1 cellular context compared by ENCODE assay signal in genomic region chr1:53220171-53220961, GRCh38.
TF ChIP-seq lines count a peak whose summit lies in the region.

Gene CZIB, minus strand, starts transcription at chr1:53220634. Its CDS starts 59 bp downstream, at chr1:53220575.

TF ChIP-seq in GM12878, 131 proteins besides CTCF, POLR2A, EP300 and RAD21 (continued from another document and continues in another):
- TF ChIP-seq ASH2L (IDR thresholded peaks at IDR 0.05; ENCODE audit: borderline replicate concordance, low read depth) (no peak), SKIL (IDR thresholded peaks at IDR 0.05; ENCODE audit: low read depth, poor library complexity, severe bottlenecking) (no peak), MAX (IDR thresholded peaks at IDR 0.05; ENCODE audit: low read depth, low read length) (peak; percentile 63; the same call in 1 of the 2 replicates), KLF5 (IDR thresholded peaks at IDR 0.05; ENCODE audit: partially characterized antibody) (no peak), YBX1 (IDR thresholded peaks at IDR 0.05) (no peak), REST (IDR thresholded peaks at IDR 0.05; ENCODE audit: low read depth, low read length) (0 out of 2 replicates have a peak, but pooled peaks have one; percentile 27), IRF4 (IDR thresholded peaks at IDR 0.05; ENCODE audit: low read depth, low read length) (peak; percentile 65; the same call in 1 of the 2 replicates), PBX3 (IDR thresholded peaks at IDR 0.05; ENCODE audit: insufficient replicate concordance, low read depth, low read length) (no peak), NFYA (IDR thresholded peaks at IDR 0.05; ENCODE audit: borderline replicate concordance, low read depth, low read length) (no peak), IRF5 (IDR thresholded peaks at IDR 0.05; ENCODE audit: borderline replicate concordance) (no peak), MTA3 (IDR thresholded peaks at IDR 0.05; ENCODE audit: borderline replicate concordance, low read length) (no peak), ATF3 (IDR thresholded peaks at IDR 0.05; ENCODE audit: borderline replicate concordance, extremely low read depth, low read depth, low read length) (peak; percentile 50; the same call in 1 of the 2 replicates), SREBF2 (IDR thresholded peaks at IDR 0.05; ENCODE audit: low read length) (no peak), RFX5 (IDR thresholded peaks at IDR 0.05; ENCODE audit: low read depth, low read length) (no peak), SREBF1 (IDR thresholded peaks at IDR 0.05; ENCODE audit: low read length) (0 out of 2 replicates have a peak, but pooled peaks have one; percentile 19), CREM (IDR thresholded peaks at IDR 0.05; ENCODE audit: low read depth) (peak; percentile 84), SMARCA5 (IDR thresholded peaks at IDR 0.05) (peak; percentile 71; the same call in 1 of the 2 replicates), TAF1 (IDR thresholded peaks at IDR 0.05; ENCODE audit: borderline replicate concordance, low read depth, low read length) (peak; percentile 58; the same call in 1 of the 2 replicates), MYB (IDR thresholded peaks at IDR 0.05; ENCODE audit: borderline replicate concordance, low read depth, low read length) (no peak), SIX5 (IDR thresholded peaks at IDR 0.05; ENCODE audit: low read depth, low read length, severe bottlenecking) (no peak), NBN (IDR thresholded peaks at IDR 0.05) (peak; percentile 95), HDGF (IDR thresholded peaks at IDR 0.05) (peak; percentile 97), SMC3 (IDR thresholded peaks at IDR 0.05; ENCODE audit: borderline replicate concordance, low read length) (no peak), IKZF1 (conservative IDR thresholded peaks at IDR 0.05) (peak; percentile 88), ZSCAN29 (IDR thresholded peaks at IDR 0.05) (no peak), KAT2A (conservative IDR thresholded peaks at IDR 0.05; ENCODE audit: control insufficient read depth, low read depth, low read length) (no peak), USF1 (IDR thresholded peaks at IDR 0.05; ENCODE audit: borderline replicate concordance, extremely low read length, insufficient read depth, low read depth, low read length) (no peak), GATAD2B (conservative IDR thresholded peaks at IDR 0.05; ENCODE audit: low read depth) (peak; percentile 94), MYC (IDR thresholded peaks at IDR 0.05; ENCODE audit: insufficient read depth, insufficient read length, insufficient replicate concordance, low read length, severe bottlenecking) (peak; percentile 86), CEBPZ (IDR thresholded peaks at IDR 0.05; ENCODE audit: low read depth, low read length) (no peak), MXI1 (IDR thresholded peaks at IDR 0.05; ENCODE audit: low read depth, low read length) (no peak), JUND (IDR thresholded peaks at IDR 0.05; ENCODE audit: low read depth, low read length) (no peak), RELB (IDR thresholded peaks at IDR 0.05; ENCODE audit: low read depth) (peak; percentile 68; the same call in 1 of the 2 replicates), SUPT20H (IDR thresholded peaks at IDR 0.05; ENCODE audit: borderline replicate concordance, control insufficient read depth, low read depth, low read length) (no peak), PML (IDR thresholded peaks at IDR 0.05; ENCODE audit: low read length) (peak; percentile 96), GABPA (IDR thresholded peaks at IDR 0.05; ENCODE audit: low read depth) (peak; percentile 74), ZNF217 (IDR thresholded peaks at IDR 0.05) (no peak), USF2 (IDR thresholded peaks at IDR 0.05; ENCODE audit: borderline replicate concordance, low read depth, low read length) (no peak), BHLHE40 (IDR thresholded peaks at IDR 0.05; ENCODE audit: borderline replicate concordance in 1 of 2, low read depth in 2 of 2, low read length in 1 of 2) (peak in 1 of 2 experiments; percentile 71; a peak in 1 of 4 replicates), NFIC (IDR thresholded peaks at IDR 0.05; ENCODE audit: low read depth, low read length) (no peak), MEF2B (IDR thresholded peaks at IDR 0.05; ENCODE audit: partially characterized antibody, poor library complexity, severe bottlenecking) (no peak), TARDBP (IDR thresholded peaks at IDR 0.05; ENCODE audit: borderline replicate concordance) (0 out of 2 replicates have a peak, but pooled peaks have one; percentile 46), SUZ12 (IDR thresholded peaks at IDR 0.05; ENCODE audit: unreplicated experiment) (no peak), PAX5 (IDR thresholded peaks at IDR 0.05; ENCODE audit: borderline replicate concordance, low read depth, low read length) (no peak), CEBPB (IDR thresholded peaks at IDR 0.05; ENCODE audit: borderline replicate concordance in 1 of 2, low read depth in 2 of 2, low read length in 2 of 2) (no peak), ZNF24 (IDR thresholded peaks at IDR 0.05) (no peak), SPI1 (IDR thresholded peaks at IDR 0.05; ENCODE audit: borderline replicate concordance, insufficient read depth, low read depth, low read length) (no peak), TCF12 (IDR thresholded peaks at IDR 0.05; ENCODE audit: low read depth, low read length) (peak; percentile 19; the same call in 1 of the 2 replicates), ETV6 (conservative IDR thresholded peaks at IDR 0.05 in 1 of 2, IDR thresholded peaks at IDR 0.05 in 1 of 2; ENCODE audit: borderline replicate concordance in 1 of 2, low read depth in 1 of 2) (no peak)
